Comparison of ENCODE assay signal across 31 cellular contexts in the genomic region with DNA sequence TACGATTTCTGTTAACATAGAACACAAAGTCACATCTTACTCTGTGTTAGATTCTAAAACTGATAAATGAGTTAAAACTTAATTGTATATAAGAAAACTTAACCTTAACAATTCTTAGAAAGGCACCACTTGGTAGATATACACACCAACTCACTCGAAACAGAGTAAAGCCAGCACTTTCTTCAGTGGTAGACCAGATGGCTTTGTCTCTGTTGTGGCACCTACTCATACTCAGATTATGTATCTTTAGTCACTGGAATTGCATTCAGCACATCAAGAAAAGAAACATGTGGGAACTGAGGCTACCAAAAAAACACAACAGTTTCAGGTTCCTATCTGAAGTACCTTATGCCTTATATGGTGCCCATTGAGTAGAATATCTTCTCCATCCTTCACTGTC.
"Had no signal": no experiment of that assay in that cellular context is flagged by ENCODE, and none has a peak within 500 bp of the region (broad histone marks: within the 10 kb centered on the region; RNA-seq: fewer than 3 reads in every experiment).

No MANE protein-coding gene starts in this region.

- H3K27ac ChIP-seq: left ventricle myocardium inferior, ovary, prostate gland, spleen, tibial nerve, uterus had no signal

- H3K27me3 Mint-ChIP-seq: naive thymus-derived CD4-positive, alpha-beta T cell; stimulated activated memory B cell treated with anti-CD40 and anti-IgM and Interleukin-4, amounts not matched to agents 10 μg/mL and 1 μg/mL and 100 μg/mL, for 72 hours; stimulated activated naive CD8-positive, alpha-beta T cell treated with anti-CD3 and anti-CD28 coated beads, Interleukin-15, amount 100 ng/mL, for 72 hours; type B pancreatic cell had no signal

- H3K27me3 ChIP-seq: ovary, spleen, tibial nerve, uterus had no signal

- H3K36me3 ChIP-seq: left ventricle myocardium inferior, ovary, prostate gland, spleen, tibial nerve, uterus had no signal

- H3K27ac Mint-ChIP-seq: immature natural killer cell; naive thymus-derived CD4-positive, alpha-beta T cell; natural killer cell treated with Interleukin-12 subunit alpha and Interleukin-12 subunit beta and Interleukin-15 and Interleukin-18, amount 100 ng/mL, for 72 hours; stimulated activated memory B cell treated with anti-CD40 and anti-IgM and Interleukin-4, amounts not matched to agents 10 μg/mL and 1 μg/mL and 100 μg/mL, for 72 hours; stimulated activated naive CD8-positive, alpha-beta T cell treated with anti-CD3 and anti-CD28 coated beads, Interleukin-15, amount 100 ng/mL, for 72 hours; type B pancreatic cell had no signal

- FAIRE-seq: islet of Langerhans, kidney, small intestine had no signal

- ATAC-seq: left colon; mucosa of descending colon; naive thymus-derived CD4-positive, alpha-beta T cell; natural killer cell treated with Interleukin-12 subunit alpha and Interleukin-12 subunit beta and Interleukin-15 and Interleukin-18, amount 100 ng/mL, for 72 hours; right cardiac atrium; sciatic nerve; stimulated activated memory B cell treated with anti-CD40 and anti-IgM and Interleukin-4, amounts not matched to agents 10 μg/mL and 1 μg/mL and 100 μg/mL, for 72 hours; stimulated activated naive CD8-positive, alpha-beta T cell treated with anti-CD3 and anti-CD28 coated beads, Interleukin-15, amount 100 ng/mL, for 72 hours had no signal

- H3K4me1 Mint-ChIP-seq: immature natural killer cell; naive thymus-derived CD4-positive, alpha-beta T cell; stimulated activated naive CD8-positive, alpha-beta T cell treated with anti-CD3 and anti-CD28 coated beads, Interleukin-15, amount 100 ng/mL, for 72 hours had no signal

- H3K9me3 Mint-ChIP-seq: immature natural killer cell; natural killer cell treated with Interleukin-12 subunit alpha and Interleukin-12 subunit beta and Interleukin-15 and Interleukin-18, amount 100 ng/mL, for 72 hours; stimulated activated memory B cell treated with anti-CD40 and anti-IgM and Interleukin-4, amounts not matched to agents 10 μg/mL and 1 μg/mL and 100 μg/mL, for 72 hours had no signal

- H3K36me3 Mint-ChIP-seq: immature natural killer cell; naive thymus-derived CD4-positive, alpha-beta T cell; natural killer cell treated with Interleukin-12 subunit alpha and Interleukin-12 subunit beta and Interleukin-15 and Interleukin-18, amount 100 ng/mL, for 72 hours; stimulated activated memory B cell treated with anti-CD40 and anti-IgM and Interleukin-4, amounts not matched to agents 10 μg/mL and 1 μg/mL and 100 μg/mL, for 72 hours; type B pancreatic cell had no signal

- H3K4me3 Mint-ChIP-seq: immature natural killer cell; naive thymus-derived CD4-positive, alpha-beta T cell; natural killer cell treated with Interleukin-12 subunit alpha and Interleukin-12 subunit beta and Interleukin-15 and Interleukin-18, amount 100 ng/mL, for 72 hours; stimulated activated memory B cell treated with anti-CD40 and anti-IgM and Interleukin-4, amounts not matched to agents 10 μg/mL and 1 μg/mL and 100 μg/mL, for 72 hours; stimulated activated naive CD8-positive, alpha-beta T cell treated with anti-CD3 and anti-CD28 coated beads, Interleukin-15, amount 100 ng/mL, for 72 hours; type B pancreatic cell had no signal

- H3K4me1 ChIP-seq: left ventricle myocardium inferior, prostate gland, uterus had no signal

- H3K4me3 ChIP-seq: left ventricle myocardium inferior, lung, mucosa of descending colon, ovary, prostate gland, spleen, tibial nerve, uterus had no signal

- DNase-seq: hypothalamus; immature natural killer cell; kidney; left colon; left ventricle myocardium inferior; mesendoderm; midbrain; mucosa of descending colon; naive thymus-derived CD4-positive, alpha-beta T cell; ovary; posterior cingulate gyrus; retina; right cardiac atrium; small intestine; spleen; stimulated activated CD4-positive, alpha-beta T cell treated with anti-CD3 and anti-CD28 coated beads, Interleukin-1b, Interleukin-23, amount 100 ng/mL, for 48 hours; stimulated activated CD4-positive, alpha-beta T cell treated with anti-CD3 and anti-CD28 coated beads, Interleukin-2, amount 100 ng/mL, for 48 hours; stimulated activated CD4-positive, alpha-beta T cell treated with anti-CD3 and anti-CD28 coated beads, Interleukin-4, amount 100 ng/mL, for 4 hours; stimulated activated CD8-positive, alpha-beta memory T cell treated with anti-CD3 and anti-CD28 coated beads, Interleukin-4, amount 100 ng/mL, for 48 hours; stimulated activated naive CD4-positive, alpha-beta T cell treated with Interleukin-2 at 50 U/mL for 16 hours; stimulated activated naive CD8-positive, alpha-beta T cell treated with anti-CD3 and anti-CD28 coated beads, Interleukin-15, amount 100 ng/mL, for 72 hours; substantia nigra; uterus had no signal

- H3K9me3 ChIP-seq: left ventricle myocardium inferior, mucosa of descending colon, ovary, prostate gland, tibial nerve, uterus had no signal
